In genomic region chr1:150810958-150811676, GRCh38 we compare ENCODE assay signal across 13 cellular contexts. TPM values are rescaled to one million over a fixed set of nuclear protein-coding genes. Genes with fewer than 3 reads are reported as not detected.
"Had no signal": no experiment of that assay in that cellular context is flagged by ENCODE, and none has a peak within 500 bp of the region (broad histone marks: within the 10 kb centered on the region; RNA-seq: fewer than 3 reads in every experiment).

No MANE protein-coding gene starts in this region.

- H3K27me3 ChIP-seq: cardiac muscle cell, left lung, right atrium auricular region had no signal

- DNase-seq: activated CD4-positive, alpha-beta T cell treated with anti-CD3 and anti-CD28 coated beads, Interleukin-2, amount 50 U/mL, for 1 hour; activated naive CD4-positive, alpha-beta T cell treated with anti-CD3 and anti-CD28 coated beads, Interleukin-2, amount 10 ng/mL, durations not matched to agents 7 days and 5 days; activated T-cell treated with anti-CD3 and anti-CD28 coated beads for 4 hours; islet precursor cell; left lung; nucleus accumbens; stimulated activated CD4-positive, alpha-beta T cell treated with anti-CD3 and anti-CD28 coated beads, Interleukin-4, amount 100 ng/mL, for 1 hour; stimulated activated naive B cell treated with anti-CD40 and anti-IgM and Interleukin-4, amounts not matched to agents 10 μg/mL and 1 μg/mL and 100 μg/mL, for 72 hours; trophoblast cell had no signal

- H3K9me3 ChIP-seq: left lung, right atrium auricular region had no signal

- H3K4me1 ChIP-seq: right atrium auricular region had no signal

- ATAC-seq: activated CD4-positive, CD25-positive, alpha-beta regulatory T cell treated with anti-CD3 and anti-CD28 coated beads, Interleukin-2, amount 50 U/mL, for 24 hours; left lung; natural killer cell treated with Interleukin-12 subunit alpha and Interleukin-12 subunit beta and Interleukin-15 and Interleukin-18, amount 100 ng/mL, for 72 hours; stimulated activated naive B cell treated with anti-CD40 and anti-IgM and Interleukin-4, amounts not matched to agents 10 μg/mL and 1 μg/mL and 100 μg/mL, for 72 hours had no signal

- H3K4me3 ChIP-seq: cardiac muscle cell, left lung, right atrium auricular region had no signal

- H3K27ac ChIP-seq: cardiac muscle cell, left lung, right atrium auricular region had no signal

RNA-seq across cellular contexts. Expression of gene CTSS, which starts 45.5 kb away (rescaled TPM):
- polyA plus RNA-seq: cardiac muscle cell had no signal
